ENCODE assay signal across 11 cellular contexts in genomic region chr4:6343950-6344408, GRCh38.
DNase-seq lines count a peak whose midpoint lies in the region; ATAC-seq and TF ChIP-seq lines count a peak whose summit lies in the region.
"Had no signal": no experiment of that assay in that cellular context is flagged by ENCODE, and none has a peak within 500 bp of the region (broad histone marks: within the 10 kb centered on the region; RNA-seq: fewer than 3 reads in every experiment).

No MANE protein-coding gene starts in this region.

- DNase-seq in AG09309 (ENCODE audit: low read depth) (peak; percentile 45), HFFc6 (peak; percentile 74), amniotic epithelial cell (ENCODE audit: low read depth) (peak; percentile 69), kidney glomerular epithelial cell (lab: John Stamatoyannopoulos, UW) (peak; percentile 52), prostate gland (ENCODE audit: low spot score) (no peak), gastrocnemius medialis (no peak), NCI-H510A (lab: John Stamatoyannopoulos, UW) (no peak)
- DNase-seq: GDM1; NCI-H524; stimulated activated CD4-positive, alpha-beta T cell treated with anti-CD3 and anti-CD28 coated beads, Interleukin-1b, Interleukin-23, amount 100 ng/mL, for 48 hours had no signal

- H3K9me3 ChIP-seq in prostate gland (no peaks in the 10 kb centered on the region), gastrocnemius medialis (no peaks in the 10 kb centered on the region)

- H3K4me1 ChIP-seq in prostate gland (replicated peaks) (no peaks in the 10 kb centered on the region), gastrocnemius medialis (no peaks in the 10 kb centered on the region)

- peak overlapping the region; percentile 47; the same call in 1 of the 2 replicates for H3K4me3 Mint-ChIP-seq in HFFc6

- peaks cover 6% of the 10 kb centered on the region; the same call in 1 of the 2 replicates for H3K9me3 Mint-ChIP-seq in HFFc6

- TF ChIP-seq CTCF in AG09309 (IDR thresholded peaks at IDR 0.05; ENCODE audit: control insufficient read depth, insufficient read depth, low read depth, low read length, missing control alignments): peak; percentile 19
- peak; percentile 55 for TF ChIP-seq CTCF in HFFc6 (IDR thresholded peaks at IDR 0.05)
- peak in 2 of 4 experiments; percentile 6 to 13 for TF ChIP-seq CTCF in prostate gland (IDR thresholded peaks at IDR 0.05)
- no peak for TF ChIP-seq CTCF in gastrocnemius medialis (IDR thresholded peaks at IDR 0.05 in 4 of 5, conservative IDR thresholded peaks at IDR 0.05 in 1 of 5)

- peak overlapping the region; percentile 47; the same call in 1 of the 2 replicates for H3K27ac Mint-ChIP-seq in HFFc6

- TF ChIP-seq POLR2A in prostate gland (IDR thresholded peaks at IDR 0.05) (no peak), gastrocnemius medialis (IDR thresholded peaks at IDR 0.05) (no peak)

- H3K27me3 ChIP-seq in prostate gland (replicated peaks; ENCODE audit: insufficient read depth) (no peaks in the 10 kb centered on the region), gastrocnemius medialis (peaks cover 24 to 31% (median 27%) of the 10 kb centered on the region in 3 donors)

- H3K36me3 ChIP-seq in prostate gland (no peaks in the 10 kb centered on the region), gastrocnemius medialis (no peaks in the 10 kb centered on the region)

- in situ Hi-C loops in gastrocnemius medialis (cut with MboI; ENCODE audit: low sequenced_read_pairs in 4 of 4): no loop called here

- peaks cover 27% of the 10 kb centered on the region for H3K27me3 Mint-ChIP-seq in HFFc6 (ENCODE audit: insufficient read depth)

- intact Hi-C loops in prostate gland (cut with DNase I): no loop called here
- intact Hi-C loops in gastrocnemius medialis (cut with DNase I; ENCODE audit: low total_unique reads): no loop called here

- 62% methylated on average over 11 of the region's 11 CpGs for WGBS in prostate gland

- H3K36me3 Mint-ChIP-seq in HFFc6 (ENCODE audit: low read depth): no peaks in the 10 kb centered on the region

- H3K4me1 Mint-ChIP-seq in HFFc6 (ENCODE audit: low read depth): peaks cover 24% of the 10 kb centered on the region

- H3K27ac ChIP-seq in prostate gland: no peak overlapping the region
- no peak overlapping the region for H3K27ac ChIP-seq in gastrocnemius medialis

- no peak overlapping the region for H3K4me3 ChIP-seq in AG09309 (ENCODE audit: control insufficient read depth, low read depth, low read length)
- no peak overlapping the region for H3K4me3 ChIP-seq in prostate gland
- no peak overlapping the region for H3K4me3 ChIP-seq in gastrocnemius medialis

- ATAC-seq in gastrocnemius medialis: no peak
- no peak for ATAC-seq in HG03442 (IDR thresholded peaks at IDR 0.05; ENCODE audit: unreplicated experiment)

Comparison
In these comparisons a context has a peak if more than half of its experiments do, and no peak if none do; other contexts are left out.
1. DNase-seq: peak in AG09309 (single experiment), HFFc6 (single experiment), amniotic epithelial cell (single experiment) and kidney glomerular epithelial cell (single experiment); none in prostate gland (single experiment), gastrocnemius medialis (0 of 2) and NCI-H510A (single experiment).
2. CTCF ChIP-seq: peak in AG09309 (single experiment) and HFFc6 (single experiment); none in gastrocnemius medialis (0 of 5).